11 cellular contexts compared by ENCODE assay signal in the genomic region with DNA sequence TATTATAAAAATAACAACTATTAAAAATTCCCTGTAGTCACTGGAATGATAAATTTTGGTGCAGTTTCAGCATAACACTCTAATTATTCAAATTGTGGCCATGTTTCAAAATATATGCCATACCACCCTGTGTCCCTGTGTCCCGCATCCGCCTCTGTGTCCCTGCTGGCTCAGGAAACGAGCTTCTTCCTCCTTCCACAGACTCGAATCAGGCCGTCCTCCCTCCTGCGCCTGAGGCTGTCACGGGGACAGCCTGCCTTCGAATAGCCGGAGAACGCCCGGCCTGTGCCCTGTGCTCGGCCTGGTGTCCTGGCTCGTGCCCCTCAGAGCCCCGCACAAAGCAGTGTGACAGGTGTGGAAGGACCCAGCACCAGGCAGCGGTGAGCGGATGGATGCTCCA. TPM values are rescaled to one million over a fixed set of nuclear protein-coding genes. Genes with fewer than 3 reads are reported as not detected.
DNase-seq lines count a peak whose midpoint lies in the region; ATAC-seq and FAIRE-seq lines count a peak whose summit lies in the region.
"Not testable (repeated sequence)": the region's sequence is repeated elsewhere in the genome, so short reads cannot be mapped to it uniquely, and the experiment has no call there.
"Had no signal": no experiment of that assay in that cellular context is flagged by ENCODE, and none has a peak within 500 bp of the region (broad histone marks: within the 10 kb centered on the region; RNA-seq: fewer than 3 reads in every experiment).

No MANE protein-coding gene starts in this region.

- not testable (repeated sequence) for DNase-seq in activated T-cell treated with anti-CD3 and anti-CD28 coated beads, Interleukin-2, amount 50 U/mL, for 72 hours; frontal cortex (ENCODE audit: low spot score in 2 of 2)
- DNase-seq in Right ventricle myocardium inferior (ENCODE audit: missing footprints), result peak; percentile 66

- not testable (repeated sequence) for H3K4me1 Mint-ChIP-seq in activated T-cell treated with anti-CD3 and anti-CD28 coated beads, Interleukin-2, amount 50 U/mL, for 72 hours (ENCODE audit: low read depth)

- ATAC-seq in activated T-cell treated with anti-CD3 and anti-CD28 coated beads, Interleukin-2, amount 50 U/mL, for 72 hours (replicated peaks in 1 of 2); Right ventricle myocardium inferior: not testable (repeated sequence)

- intact Hi-C loops in Right ventricle myocardium inferior (cut with DNase I), result not testable (repeated sequence)

- H3K36me3 Mint-ChIP-seq in activated T-cell treated with anti-CD3 and anti-CD28 coated beads, Interleukin-2, amount 50 U/mL, for 72 hours (ENCODE audit: insufficient read depth in 2 of 2), result not testable (repeated sequence)

- peaks cover 5 to 13% of the 10 kb centered on the region in 2 donors for H3K9me3 Mint-ChIP-seq in activated T-cell treated with anti-CD3 and anti-CD28 coated beads, Interleukin-2, amount 50 U/mL, for 72 hours

- H3K4me3 Mint-ChIP-seq in activated T-cell treated with anti-CD3 and anti-CD28 coated beads, Interleukin-2, amount 50 U/mL, for 72 hours, result not testable (repeated sequence)

- H3K27me3 Mint-ChIP-seq in activated T-cell treated with anti-CD3 and anti-CD28 coated beads, Interleukin-2, amount 50 U/mL, for 72 hours (ENCODE audit: low read depth), result not testable (repeated sequence)

- peak overlapping the region; percentile 50 for H3K27ac Mint-ChIP-seq in activated T-cell treated with anti-CD3 and anti-CD28 coated beads, Interleukin-2, amount 50 U/mL, for 72 hours

- FAIRE-seq in A204.1 (lab: Jason Lieb, UNC) (peak; percentile 70), colon (lab: Jason Lieb, UNC) (peak; percentile 60), frontal cortex (lab: Jason Lieb, UNC) (peak; percentile 28)

RNA-seq across cellular contexts. Expression of a gene that starts 55.1 kb away (rescaled TPM):
- not detected for total RNA-seq in activated T-cell treated with anti-CD3 and anti-CD28 coated beads, Interleukin-2, amount 50 U/mL, for 72 hours
- total RNA-seq in frontal cortex (2.9 TPM), Right ventricle myocardium inferior (not detected)
- total RNA-seq: B cell; CD4-positive, alpha-beta memory T cell; CD4-positive, alpha-beta T cell; CD4-positive, CD25-positive, alpha-beta regulatory T cell; CD8-positive, alpha-beta memory T cell; CD8-positive, alpha-beta T cell had no signal
